Comparison of ENCODE assay signal across 1 cellular context in genomic region chr6:41743406-41744235, GRCh38.
TF ChIP-seq lines count a peak whose summit lies in the region.

No MANE protein-coding gene starts in this region.

TF ChIP-seq in WTC11, 78 proteins besides CTCF, POLR2A, EP300 and RAD21 (continued from another document):
- no peak for TF ChIP-seq AFF4 (CRISPR knock-in tag; IDR thresholded peaks at IDR 0.05; ENCODE audit: borderline replicate concordance)
TF ChIP-seq in WTC11: peak in this region for 0.
